20 cellular contexts compared by ENCODE assay signal in genomic region chr1:212937034-212937433, GRCh38.
"Had no signal": no experiment of that assay in that cellular context is flagged by ENCODE, and none has a peak within 500 bp of the region (broad histone marks: within the 10 kb centered on the region; RNA-seq: fewer than 3 reads in every experiment).

No MANE protein-coding gene starts in this region.

- DNase-seq: nephron progenitor cell; nucleus accumbens; pancreas; psoas muscle; right cardiac atrium; right lobe of liver; sigmoid colon; small intestine; stimulated activated CD4-positive, alpha-beta T cell treated with anti-CD3 and anti-CD28 coated beads, Interleukin-15, amount 100 ng/mL, for 24 hours; stimulated activated CD4-positive, alpha-beta T cell treated with anti-CD3 and anti-CD28 coated beads, Interleukin-2, amount 100 ng/mL, for 24 hours; stimulated activated CD4-positive, alpha-beta T cell treated with anti-CD3 and anti-CD28 coated beads, Interleukin-2, amount 100 ng/mL, for 48 hours; stimulated activated CD4-positive, alpha-beta T cell treated with anti-CD3 and anti-CD28 coated beads, Interleukin-4, amount 100 ng/mL, for 24 hours; stimulated activated naive B cell treated with anti-CD40 and anti-IgM and Interleukin-4, amounts not matched to agents 10 μg/mL and 1 μg/mL and 100 μg/mL, for 72 hours; stimulated activated naive CD4-positive, alpha-beta T cell treated with Interleukin-2 at 50 U/mL for 16 hours; stomach; thyroid gland; trophoblast cell; upper lobe of left lung had no signal

- ATAC-seq: natural killer cell treated with Interleukin-12 subunit alpha and Interleukin-12 subunit beta and Interleukin-15 and Interleukin-18, amount 100 ng/mL, for 72 hours; pancreas; psoas muscle; stimulated activated effector memory CD8-positive, alpha-beta T cell treated with anti-CD3 and anti-CD28 coated beads, Interleukin-12 subunit alpha, Interleukin-12 subunit beta, amount 100 ng/mL, for 72 hours; stimulated activated naive B cell treated with anti-CD40 and anti-IgM and Interleukin-4, amounts not matched to agents 10 μg/mL and 1 μg/mL and 100 μg/mL, for 72 hours had no signal
